8 cellular contexts compared by ENCODE assay signal in the genomic region with DNA sequence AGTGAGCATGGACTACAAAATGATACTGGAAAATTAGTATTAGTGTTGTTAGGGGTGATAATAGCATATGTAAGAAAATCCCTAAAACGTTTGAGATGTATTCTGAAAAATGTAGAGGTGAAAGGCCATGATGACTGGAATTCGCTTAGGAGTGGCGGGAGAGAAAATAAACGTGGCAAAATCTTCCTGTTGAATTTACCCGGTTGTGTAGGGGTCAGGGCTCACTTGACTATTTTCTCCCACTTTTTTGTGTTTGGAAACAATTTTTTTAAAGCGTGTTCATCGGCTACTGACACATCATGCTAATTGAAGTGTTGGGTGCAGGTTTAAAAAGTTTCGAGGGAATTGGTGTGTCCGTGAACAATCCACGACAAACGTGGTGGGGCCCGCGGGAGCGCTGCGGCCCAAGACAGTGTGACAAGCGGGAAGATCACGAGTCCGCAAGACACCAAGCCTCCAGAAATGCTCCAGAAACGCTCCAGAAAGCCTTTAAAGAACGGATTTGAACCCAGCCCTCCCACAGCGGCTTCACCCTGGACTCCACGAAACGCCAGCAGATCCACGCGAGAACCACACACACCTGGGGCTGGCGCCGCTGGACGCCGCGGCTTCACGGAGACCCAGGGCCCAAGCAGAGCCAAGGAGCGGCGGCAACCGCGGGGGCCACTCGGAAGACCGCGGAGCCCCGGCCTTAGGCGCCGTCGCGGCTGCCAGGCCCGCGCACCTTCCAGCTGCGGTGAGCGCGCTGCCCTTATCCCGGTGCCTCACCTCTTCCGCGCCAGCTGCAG. TPM values are rescaled to one million over a fixed set of nuclear protein-coding genes. Genes with fewer than 3 reads are reported as not detected.
A peak's percentile ranks its signal among the peaks of the same experiment; 100 is the strongest.
DNase-seq lines count a peak whose midpoint lies in the region; ATAC-seq and TF ChIP-seq lines count a peak whose summit lies in the region.

No MANE protein-coding gene starts in this region.

- peak; percentile 25 for ATAC-seq in GM18870 (IDR thresholded peaks at IDR 0.05; ENCODE audit: unreplicated experiment)
- ATAC-seq in stimulated activated effector memory CD8-positive, alpha-beta T cell treated with anti-CD3 and anti-CD28 coated beads, Interleukin-12 subunit alpha, Interleukin-12 subunit beta, amount 100 ng/mL, for 72 hours, result peak; percentile 61
- ATAC-seq in GM18858 (IDR thresholded peaks at IDR 0.05; ENCODE audit: unreplicated experiment), result no peak

- H3K36me3 ChIP-seq in KOPT-K1 (ENCODE audit: insufficient read depth, low read length), result peaks cover 39% of the 10 kb centered on the region

- CTCF ChIA-PET in AG04449 (lab: Yijun Ruan, JAX) (interaction anchor here (1.3 to 1.4 kb wide), 2 partner anchors 11 to 259 kb away, joined by 3 to 4 read pairs; no protein-coding TSS in a partner anchor), GM10248 (lab: Yijun Ruan, JAX) (interaction anchor here (1.2 to 1.4 kb wide), 2 partner anchors 10 to 205 kb away, joined by 3 to 6 read pairs; no protein-coding TSS in a partner anchor)

- TF ChIP-seq CTCF in AG04449 (IDR thresholded peaks at IDR 0.05; ENCODE audit: insufficient read depth, low read length, missing control alignments), result no peak
- TF ChIP-seq CTCF in astrocyte of the cerebellum (IDR thresholded peaks at IDR 0.05; ENCODE audit: low read depth, low read length, missing control alignments), result no peak
- TF ChIP-seq CTCF in GM10248 (IDR thresholded peaks at IDR 0.05; ENCODE audit: control extremely low read depth, extremely low read depth, low read depth, missing control alignments), result no peak

- H3K27ac ChIP-seq in KOPT-K1 (ENCODE audit: low read depth, low read length, poor library complexity, severe bottlenecking), result peak overlapping the region; percentile 77

- DNase-seq in AG04449 (ENCODE audit: low read depth, low spot score) (no peak), astrocyte of the cerebellum (ENCODE audit: low read depth) (no peak), immature natural killer cell (no peak), GM10248 (ENCODE audit: extremely low spot score) (no peak)
- DNase-seq in stimulated activated effector memory CD8-positive, alpha-beta T cell treated with anti-CD3 and anti-CD28 coated beads, Interleukin-12 subunit alpha, Interleukin-12 subunit beta, amount 100 ng/mL, for 72 hours (ENCODE audit: low spot score in 2 of 2), result no peak

- H3K9me3 ChIP-seq in KOPT-K1 (ENCODE audit: insufficient read depth, low read length, poor library complexity, severe bottlenecking), result no peaks in the 10 kb centered on the region

- peaks cover 29 to 44% of the 10 kb centered on the region in 2 donors for H3K4me1 Mint-ChIP-seq in immature natural killer cell
- peaks cover 32% of the 10 kb centered on the region for H3K4me1 Mint-ChIP-seq in stimulated activated effector memory CD8-positive, alpha-beta T cell treated with anti-CD3 and anti-CD28 coated beads, Interleukin-12 subunit alpha, Interleukin-12 subunit beta, amount 100 ng/mL, for 72 hours

- in situ Hi-C loops in astrocyte of the cerebellum (cut with HindIII; ENCODE audit: low sequenced_read_pairs), result no loop called here

- peak overlapping the region; percentile 98 to 99 (median 98) for H3K4me3 Mint-ChIP-seq in immature natural killer cell
- H3K4me3 Mint-ChIP-seq in stimulated activated effector memory CD8-positive, alpha-beta T cell treated with anti-CD3 and anti-CD28 coated beads, Interleukin-12 subunit alpha, Interleukin-12 subunit beta, amount 100 ng/mL, for 72 hours, result peak overlapping the region; percentile 90

- H3K4me3 ChIP-seq in AG04449 (ENCODE audit: low read depth, low read length), result peak overlapping the region; percentile 95
- H3K4me3 ChIP-seq in astrocyte of the cerebellum (ENCODE audit: low read depth, low read length), result peak overlapping the region; percentile 86

- no peaks in the 10 kb centered on the region for H3K9me3 Mint-ChIP-seq in immature natural killer cell
- no peaks in the 10 kb centered on the region for H3K9me3 Mint-ChIP-seq in stimulated activated effector memory CD8-positive, alpha-beta T cell treated with anti-CD3 and anti-CD28 coated beads, Interleukin-12 subunit alpha, Interleukin-12 subunit beta, amount 100 ng/mL, for 72 hours

- POLR2A ChIA-PET in AG04449 (lab: Yijun Ruan, JAX), result interaction anchor here (1.2 kb wide), 1 partner anchor 68 kb away, joined by 3 read pairs; no protein-coding TSS in a partner anchor
- POLR2A ChIA-PET in GM10248 (lab: Yijun Ruan, JAX), result interaction anchor here (1.4 kb wide), 1 partner anchor 166 kb away, joined by 6 read pairs; a partner anchor contains a TSS

- H3K27ac Mint-ChIP-seq in immature natural killer cell, result peak overlapping the region; percentile 87 to 97 (median 94)
- peak overlapping the region; percentile 95 for H3K27ac Mint-ChIP-seq in stimulated activated effector memory CD8-positive, alpha-beta T cell treated with anti-CD3 and anti-CD28 coated beads, Interleukin-12 subunit alpha, Interleukin-12 subunit beta, amount 100 ng/mL, for 72 hours

- peaks cover 5 to 14% (median 5%) of the 10 kb centered on the region in 3 donors for H3K36me3 Mint-ChIP-seq in immature natural killer cell
- peaks cover 46% of the 10 kb centered on the region for H3K36me3 Mint-ChIP-seq in stimulated activated effector memory CD8-positive, alpha-beta T cell treated with anti-CD3 and anti-CD28 coated beads, Interleukin-12 subunit alpha, Interleukin-12 subunit beta, amount 100 ng/mL, for 72 hours

- peaks cover 12 to 17% (median 15%) of the 10 kb centered on the region in 3 donors for H3K27me3 Mint-ChIP-seq in immature natural killer cell (ENCODE audit: low read depth in 3 of 3)

RNA-seq across cellular contexts. Expression of a gene that starts 0.6 kb away (rescaled TPM):
- polyA plus RNA-seq in immature natural killer cell, result 10 to 100 TPM; 29.5 to 39.6 (median 33.3) TPM
